ENCODE assay signal across 8 cellular contexts in genomic region chr12:122500685-122501488, GRCh38. TPM values are rescaled to one million over a fixed set of nuclear protein-coding genes. Genes with fewer than 3 reads are reported as not detected.
A peak's percentile ranks its signal among the peaks of the same experiment; 100 is the strongest.
DNase-seq lines count a peak whose midpoint lies in the region; ATAC-seq and TF ChIP-seq lines count a peak whose summit lies in the region.

Gene ZCCHC8 (minus strand): TSS chr12:122500932. CDS start chr12:122500840, 92 bp downstream.

- peak within 1 kb of the TSS; percentile 98 for H3K27ac Mint-ChIP-seq in activated naive CD4-positive, alpha-beta T cell treated with anti-CD3 and anti-CD28 coated beads, Interleukin-2, amount 50 U/mL, for 24 hours

- ATAC-seq in HG02588 (IDR thresholded peaks at IDR 0.05; ENCODE audit: unreplicated experiment) (peak; percentile 93), SK-N-SH treated with all-trans-retinoic acid at 6 μM for 48 hours (peak; percentile 95)

- H3K27me3 Mint-ChIP-seq in activated naive CD4-positive, alpha-beta T cell treated with anti-CD3 and anti-CD28 coated beads, Interleukin-2, amount 50 U/mL, for 24 hours = no peaks in the 10 kb centered on the region

- peak within 1 kb of the TSS; percentile 95 for H3K27ac ChIP-seq in temporal lobe (ENCODE audit: low read depth, low read length)

- DNase-seq in GM10266 (ENCODE audit: extremely low spot score) (peak; percentile 94), NCI-H1092 (lab: John Stamatoyannopoulos, UW) (peak; percentile 93), globus pallidus (ENCODE audit: low spot score) (peak; percentile 96), occipital lobe (lab: John Stamatoyannopoulos, UW) (peak; percentile 96)

- H3K36me3 Mint-ChIP-seq in activated naive CD4-positive, alpha-beta T cell treated with anti-CD3 and anti-CD28 coated beads, Interleukin-2, amount 50 U/mL, for 24 hours = peaks cover 2% of the 10 kb centered on the region

- peaks cover 43% of the 10 kb centered on the region for H3K4me1 Mint-ChIP-seq in activated naive CD4-positive, alpha-beta T cell treated with anti-CD3 and anti-CD28 coated beads, Interleukin-2, amount 50 U/mL, for 24 hours

- peak within 1 kb of the TSS; percentile 99 for H3K4me3 Mint-ChIP-seq in activated naive CD4-positive, alpha-beta T cell treated with anti-CD3 and anti-CD28 coated beads, Interleukin-2, amount 50 U/mL, for 24 hours

- no peaks in the 10 kb centered on the region for H3K9me3 Mint-ChIP-seq in activated naive CD4-positive, alpha-beta T cell treated with anti-CD3 and anti-CD28 coated beads, Interleukin-2, amount 50 U/mL, for 24 hours

- peak; percentile 16 for TF ChIP-seq CTCF in GM10266 (IDR thresholded peaks at IDR 0.05; ENCODE audit: control insufficient read depth, insufficient read depth, low read depth, missing control alignments)

TF ChIP-seq in SK-N-SH treated with all-trans-retinoic acid at 6 μM for 48 hours, 23 proteins besides CTCF, POLR2A, EP300 and RAD21:
- TF ChIP-seq, protein P1, sequence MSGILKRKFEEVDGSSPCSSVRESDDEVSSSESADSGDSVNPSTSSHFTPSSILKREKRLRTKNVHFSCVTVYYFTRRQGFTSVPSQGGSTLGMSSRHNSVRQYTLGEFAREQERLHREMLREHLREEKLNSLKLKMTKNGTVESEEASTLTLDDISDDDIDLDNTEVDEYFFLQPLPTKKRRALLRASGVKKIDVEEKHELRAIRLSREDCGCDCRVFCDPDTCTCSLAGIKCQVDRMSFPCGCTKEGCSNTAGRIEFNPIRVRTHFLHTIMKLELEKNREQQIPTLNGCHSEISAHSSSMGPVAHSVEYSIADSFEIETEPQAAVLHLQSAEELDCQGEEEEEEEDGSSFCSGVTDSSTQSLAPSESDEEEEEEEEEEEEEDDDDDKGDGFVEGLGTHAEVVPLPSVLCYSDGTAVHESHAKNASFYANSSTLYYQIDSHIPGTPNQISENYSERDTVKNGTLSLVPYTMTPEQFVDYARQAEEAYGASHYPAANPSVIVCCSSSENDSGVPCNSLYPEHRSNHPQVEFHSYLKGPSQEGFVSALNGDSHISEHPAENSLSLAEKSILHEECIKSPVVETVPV (CRISPR knock-in tag; IDR thresholded peaks at IDR 0.05) = 0 out of 2 replicates have a peak, but pooled peaks have one; percentile 18
- TF ChIP-seq ZNF565 (CRISPR knock-in tag; conservative IDR thresholded peaks at IDR 0.05; ENCODE audit: low read depth) (no peak), TOX (CRISPR knock-in tag; IDR thresholded peaks at IDR 0.05; ENCODE audit: borderline replicate concordance) (no peak), CREB5 (CRISPR knock-in tag; IDR thresholded peaks at IDR 0.05; ENCODE audit: low read depth) (no peak)
TF ChIP-seq in SK-N-SH treated with all-trans-retinoic acid at 6 μM for 48 hours: peak in this region for 1.

RNA-seq across cellular contexts. Expression of gene ZCCHC8, which starts in this region (rescaled TPM):
- total RNA-seq in occipital lobe (31.7 TPM), temporal lobe (25.6 TPM)

Comparison
In these comparisons a context has a peak if more than half of its experiments do, and no peak if none do; other contexts are left out.
1. Peak in every context shown above with its lines: DNase-seq, ATAC-seq and H3K27ac ChIP-seq.